ENCODE assay signal across 18 cellular contexts in genomic region chr5:93337138-93337537, GRCh38.
DNase-seq lines count a peak whose midpoint lies in the region; ATAC-seq, FAIRE-seq and TF ChIP-seq lines count a peak whose summit lies in the region.
"Had no signal": no experiment of that assay in that cellular context is flagged by ENCODE, and none has a peak within 500 bp of the region (broad histone marks: within the 10 kb centered on the region; RNA-seq: fewer than 3 reads in every experiment).

No MANE protein-coding gene starts in this region.

- no peaks in the 10 kb centered on the region for H3K36me3 ChIP-seq in ACC112 (ENCODE audit: insufficient read depth, low read length)
- H3K36me3 ChIP-seq in keratinocyte (ENCODE audit: control insufficient read depth in 2 of 2, extremely low read depth in 1 of 2, insufficient read depth in 2 of 2, low read length in 2 of 2) = no peaks in the 10 kb centered on the region
- H3K36me3 ChIP-seq in heart right ventricle = no peaks in the 10 kb centered on the region
- H3K36me3 ChIP-seq in SJCRH30 = no peaks in the 10 kb centered on the region
- H3K36me3 ChIP-seq: BLaER1 treated with 17β-estradiol and CSF1 and Interleukin-3, amounts not matched to agents 10 nM and 100 nM had no signal

- H3K9me1 ChIP-seq in keratinocyte (ENCODE audit: control insufficient read depth, extremely low read depth, insufficient read depth, low read length) = no peaks in the 10 kb centered on the region

- H3K9ac ChIP-seq in keratinocyte (ENCODE audit: control insufficient read depth, extremely low read depth, insufficient read depth, low read length) = no peak overlapping the region
- H3K9ac ChIP-seq: BLaER1 treated with 17β-estradiol and CSF1 and Interleukin-3, amounts not matched to agents 10 nM and 100 nM had no signal

- peak overlapping the region; percentile 29 for H3K4me2 ChIP-seq in keratinocyte (ENCODE audit: control insufficient read depth, extremely low read depth, insufficient read depth, low read depth, low read length)
- H3K4me2 ChIP-seq: BLaER1 treated with 17β-estradiol and CSF1 and Interleukin-3, amounts not matched to agents 10 nM and 100 nM; GM23338 had no signal

- H3K9me3 ChIP-seq in keratinocyte (ENCODE audit: control insufficient read depth, low read depth, low read length) (no peaks in the 10 kb centered on the region), heart right ventricle (peaks cover 0 to 11% (median 0%) of the 10 kb centered on the region in 11 donors), SJCRH30 (replicated peaks) (peaks cover 6% of the 10 kb centered on the region; the same call in 1 of the 2 replicates)

- no peaks in the 10 kb centered on the region for H4K20me1 ChIP-seq in keratinocyte (ENCODE audit: control insufficient read depth, extremely low read depth, insufficient read depth, low read length)
- H4K20me1 ChIP-seq: BLaER1 treated with 17β-estradiol and CSF1 and Interleukin-3, amounts not matched to agents 10 nM and 100 nM had no signal

- H3K4me1 ChIP-seq in ACC112 (ENCODE audit: control insufficient read depth, insufficient read depth, low read length, unreplicated experiment) = no peaks in the 10 kb centered on the region
- H3K4me1 ChIP-seq in keratinocyte (ENCODE audit: control insufficient read depth, extremely low read depth, insufficient read depth, low read length) = peaks cover 10% of the 10 kb centered on the region
- H3K4me1 ChIP-seq in heart right ventricle = peaks cover 0 to 2% (median 0%) of the 10 kb centered on the region in 9 donors
- H3K4me1 ChIP-seq in SJCRH30 = 0 out of 2 replicates have a peak, but pooled peaks cover 2% of the 10 kb centered on the region
- H3K4me1 ChIP-seq: BLaER1 treated with 17β-estradiol and CSF1 and Interleukin-3, amounts not matched to agents 10 nM and 100 nM had no signal

- intact Hi-C loops in heart right ventricle (cut with DNase I) = no loop called here

- TF ChIP-seq CTCF in RWPE1 (conservative IDR thresholded peaks at IDR 0.05; ENCODE audit: low read depth) (no peak), epithelial cell of esophagus (IDR thresholded peaks at IDR 0.05; ENCODE audit: insufficient read depth, low read depth, low read length, missing control alignments) (no peak), keratinocyte (optimal IDR thresholded peaks at IDR 0.05 in 1 of 3, IDR thresholded peaks at IDR 0.05 in 1 of 3, conservative IDR thresholded peaks at IDR 0.05 in 1 of 3; ENCODE audit: extremely low read depth in 1 of 3, insufficient read depth in 2 of 3, low read length in 3 of 3) (no peak), heart right ventricle (IDR thresholded peaks at IDR 0.05) (no peak)

- no peak for FAIRE-seq in keratinocyte (lab: Jason Lieb, UNC)
- FAIRE-seq: G401.6, GM12892, GM18507, H54, HTR-8/SVneo had no signal

- 73 to 86% methylated on average over 2 of the region's 2 CpGs for WGBS in heart right ventricle, 2 donors

- ATAC-seq in heart right ventricle = no peak
- ATAC-seq: CD8-positive, alpha-beta T cell; GM23338 had no signal

- no peak overlapping the region for H3K4me3 ChIP-seq in ACC112 (ENCODE audit: low read depth, low read length)
- H3K4me3 ChIP-seq in epithelial cell of esophagus (ENCODE audit: low read length) = no peak overlapping the region
- H3K4me3 ChIP-seq in keratinocyte (ENCODE audit: control insufficient read depth in 2 of 3, extremely low read depth in 1 of 3, insufficient read depth in 2 of 3, low read depth in 1 of 3, low read length in 3 of 3) = no peak overlapping the region
- H3K4me3 ChIP-seq in heart right ventricle = no peak overlapping the region
- H3K4me3 ChIP-seq in SJCRH30 = no peak overlapping the region
- H3K4me3 ChIP-seq: BLaER1 treated with 17β-estradiol and CSF1 and Interleukin-3, amounts not matched to agents 10 nM and 100 nM; GM23338 had no signal

- CTCF ChIA-PET in RWPE1 (lab: Yijun Ruan, JAX) = interaction anchor here (0.8 kb wide), 1 partner anchor 32 kb away, joined by 3 read pairs; no protein-coding TSS in a partner anchor

- H3K27ac ChIP-seq in ACC112 (ENCODE audit: low read depth, low read length) = peak overlapping the region; percentile 33; the same call in 1 of the 2 replicates
- no peak overlapping the region for H3K27ac ChIP-seq in RWPE1
- H3K27ac ChIP-seq in keratinocyte (ENCODE audit: control insufficient read depth, insufficient read depth, low read length) = no peak overlapping the region
- no peak overlapping the region for H3K27ac ChIP-seq in heart right ventricle
- H3K27ac ChIP-seq in SJCRH30 = no peak overlapping the region
- H3K27ac ChIP-seq: BLaER1 treated with 17β-estradiol and CSF1 and Interleukin-3, amounts not matched to agents 10 nM and 100 nM had no signal

- DNase-seq in RWPE1 (ENCODE audit: low spot score) (peak; percentile 22), epithelial cell of esophagus (ENCODE audit: low read depth) (peak; percentile 66), keratinocyte (ENCODE audit: low read depth, low spot score) (no peak), heart right ventricle (no peak), DMS53 treated with DMSO at 0.1 percent for 48 hours (lab: John Stamatoyannopoulos, UW; ENCODE audit: unreplicated experiment) (no peak), SJCRH30 (no peak)
- DNase-seq: 8988T; Calu3; CD8-positive, alpha-beta T cell; DMS53 had no signal

- dilution Hi-C loops in keratinocyte (cut with MboI; ENCODE audit: extremely low pct_ligation_motif_present, low sequenced_read_pairs) = no loop called here

- no peaks in the 10 kb centered on the region for H3K27me3 ChIP-seq in ACC112 (ENCODE audit: insufficient read depth, low read length)
- H3K27me3 ChIP-seq in keratinocyte (ENCODE audit: control insufficient read depth, extremely low read depth, insufficient read depth, low read length) = no peaks in the 10 kb centered on the region
- no peaks in the 10 kb centered on the region for H3K27me3 ChIP-seq in heart right ventricle
- no peaks in the 10 kb centered on the region for H3K27me3 ChIP-seq in SJCRH30
- H3K27me3 ChIP-seq: BLaER1 treated with 17β-estradiol and CSF1 and Interleukin-3, amounts not matched to agents 10 nM and 100 nM had no signal

- POLR2A ChIA-PET in RWPE1 (lab: Yijun Ruan, JAX; ENCODE audit: low non-redundant PET) = no interaction called here

- no peaks in the 10 kb centered on the region for H3K79me2 ChIP-seq in ACC112 (ENCODE audit: control insufficient read depth, insufficient read depth, low read length, unreplicated experiment)
- no peaks in the 10 kb centered on the region for H3K79me2 ChIP-seq in keratinocyte (ENCODE audit: control insufficient read depth, insufficient read depth, low read length)

- H2AFZ ChIP-seq in ACC112 (ENCODE audit: low read length, unreplicated experiment) (no peak overlapping the region), keratinocyte (ENCODE audit: control insufficient read depth, low read length) (peak overlapping the region; percentile 16)
- H2AFZ ChIP-seq: GM23338 had no signal

Comparison
In these comparisons a context has a peak if more than half of its experiments do, and no peak if none do; other contexts are left out.
1. DNase-seq: peak in RWPE1 (single experiment) and epithelial cell of esophagus (single experiment); none in keratinocyte (single experiment), heart right ventricle (0 of 2), DMS53 treated with DMSO at 0.1 percent for 48 hours (single experiment) and SJCRH30 (0 of 2).